Comparison of ENCODE assay signal across 1 cellular context in the genomic region with DNA sequence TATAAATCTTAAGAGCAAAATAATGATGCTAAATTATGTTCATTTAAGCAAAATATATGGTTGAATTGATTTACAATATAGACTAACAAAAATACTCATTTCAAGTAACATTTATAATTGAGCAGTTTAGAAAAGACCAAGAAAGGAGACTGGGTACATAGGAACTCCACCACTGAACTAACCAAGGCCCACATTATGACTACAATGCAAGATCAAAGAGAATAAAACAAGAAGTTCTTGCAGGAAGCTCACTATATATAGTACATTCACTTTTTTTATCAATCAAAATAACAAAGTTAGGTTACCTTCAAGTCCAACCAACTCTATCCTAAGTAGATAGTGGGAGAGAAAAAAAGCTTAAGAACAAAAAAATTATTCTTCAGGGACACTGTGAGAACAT.
TF ChIP-seq lines count a peak whose summit lies in the region.

No MANE protein-coding gene starts in this region.

TF ChIP-seq in SK-N-SH treated with all-trans-retinoic acid at 6 μM for 48 hours, 23 proteins besides CTCF, POLR2A, EP300 and RAD21 (continued from another document):
- TF ChIP-seq, protein P1, sequence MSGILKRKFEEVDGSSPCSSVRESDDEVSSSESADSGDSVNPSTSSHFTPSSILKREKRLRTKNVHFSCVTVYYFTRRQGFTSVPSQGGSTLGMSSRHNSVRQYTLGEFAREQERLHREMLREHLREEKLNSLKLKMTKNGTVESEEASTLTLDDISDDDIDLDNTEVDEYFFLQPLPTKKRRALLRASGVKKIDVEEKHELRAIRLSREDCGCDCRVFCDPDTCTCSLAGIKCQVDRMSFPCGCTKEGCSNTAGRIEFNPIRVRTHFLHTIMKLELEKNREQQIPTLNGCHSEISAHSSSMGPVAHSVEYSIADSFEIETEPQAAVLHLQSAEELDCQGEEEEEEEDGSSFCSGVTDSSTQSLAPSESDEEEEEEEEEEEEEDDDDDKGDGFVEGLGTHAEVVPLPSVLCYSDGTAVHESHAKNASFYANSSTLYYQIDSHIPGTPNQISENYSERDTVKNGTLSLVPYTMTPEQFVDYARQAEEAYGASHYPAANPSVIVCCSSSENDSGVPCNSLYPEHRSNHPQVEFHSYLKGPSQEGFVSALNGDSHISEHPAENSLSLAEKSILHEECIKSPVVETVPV (CRISPR knock-in tag; IDR thresholded peaks at IDR 0.05), result no peak
- TF ChIP-seq ESRRG (CRISPR knock-in tag; IDR thresholded peaks at IDR 0.05) (no peak), BACH2 (CRISPR knock-in tag; IDR thresholded peaks at IDR 0.05; ENCODE audit: borderline replicate concordance) (no peak), TOX (CRISPR knock-in tag; IDR thresholded peaks at IDR 0.05; ENCODE audit: borderline replicate concordance) (no peak), OSR1 (CRISPR knock-in tag; IDR thresholded peaks at IDR 0.05) (no peak), GLIS3 (CRISPR knock-in tag; IDR thresholded peaks at IDR 0.05) (no peak), SNAI2 (CRISPR knock-in tag; IDR thresholded peaks at IDR 0.05) (no peak)
- TF ChIP-seq, protein P2, sequence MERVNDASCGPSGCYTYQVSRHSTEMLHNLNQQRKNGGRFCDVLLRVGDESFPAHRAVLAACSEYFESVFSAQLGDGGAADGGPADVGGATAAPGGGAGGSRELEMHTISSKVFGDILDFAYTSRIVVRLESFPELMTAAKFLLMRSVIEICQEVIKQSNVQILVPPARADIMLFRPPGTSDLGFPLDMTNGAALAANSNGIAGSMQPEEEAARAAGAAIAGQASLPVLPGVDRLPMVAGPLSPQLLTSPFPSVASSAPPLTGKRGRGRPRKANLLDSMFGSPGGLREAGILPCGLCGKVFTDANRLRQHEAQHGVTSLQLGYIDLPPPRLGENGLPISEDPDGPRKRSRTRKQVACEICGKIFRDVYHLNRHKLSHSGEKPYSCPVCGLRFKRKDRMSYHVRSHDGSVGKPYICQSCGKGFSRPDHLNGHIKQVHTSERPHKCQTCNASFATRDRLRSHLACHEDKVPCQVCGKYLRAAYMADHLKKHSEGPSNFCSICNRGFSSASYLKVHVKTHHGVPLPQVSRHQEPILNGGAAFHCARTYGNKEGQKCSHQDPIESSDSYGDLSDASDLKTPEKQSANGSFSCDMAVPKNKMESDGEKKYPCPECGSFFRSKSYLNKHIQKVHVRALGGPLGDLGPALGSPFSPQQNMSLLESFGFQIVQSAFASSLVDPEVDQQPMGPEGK (CRISPR knock-in tag; IDR thresholded peaks at IDR 0.05; ENCODE audit: borderline replicate concordance), result no peak
TF ChIP-seq in SK-N-SH treated with all-trans-retinoic acid at 6 μM for 48 hours: peak in this region for 0.
